8 cellular contexts compared by ENCODE assay signal in the genomic region with DNA sequence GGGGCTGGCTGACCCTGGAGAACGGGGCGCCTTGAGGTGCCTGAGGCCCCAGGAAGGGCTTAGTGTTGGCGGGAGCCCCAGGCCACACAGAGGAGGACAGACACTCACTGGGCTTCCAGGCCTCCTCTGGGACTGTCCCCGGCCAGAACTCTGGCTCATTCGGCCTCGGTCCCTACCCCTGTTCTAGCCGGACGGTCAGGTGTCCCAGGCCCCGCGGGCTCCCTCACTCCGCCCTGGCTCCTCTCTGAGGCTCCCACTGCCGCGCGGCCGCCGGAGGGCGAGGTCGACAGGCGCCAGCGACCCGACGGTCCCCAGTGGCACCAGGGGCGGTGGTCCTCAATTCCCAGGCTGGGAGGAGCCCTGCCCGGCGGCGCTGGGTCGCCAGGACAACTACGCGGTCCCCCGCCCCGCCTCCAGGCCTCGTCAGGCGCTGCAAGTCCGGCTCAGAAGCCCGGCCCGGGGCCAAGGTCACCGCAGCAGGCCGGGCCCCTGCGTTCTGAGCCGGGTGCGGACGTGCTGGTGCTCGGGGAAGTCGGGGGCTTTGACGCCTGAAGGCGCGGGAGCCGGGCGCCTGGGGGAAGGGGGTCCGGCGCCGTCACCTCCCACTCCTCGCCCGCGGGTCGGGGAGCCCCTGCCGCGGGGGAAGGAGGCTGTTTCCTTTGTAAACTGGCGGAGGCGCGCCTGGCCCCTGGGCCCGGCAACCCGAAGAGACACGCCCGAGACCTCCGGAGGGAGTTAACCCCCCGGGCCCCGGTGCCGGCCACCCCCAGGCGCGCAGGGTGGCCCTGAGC. TPM values are rescaled to one million over a fixed set of nuclear protein-coding genes. Genes with fewer than 3 reads are reported as not detected.
DNase-seq lines count a peak whose midpoint lies in the region; ATAC-seq and TF ChIP-seq lines count a peak whose summit lies in the region.

No MANE protein-coding gene starts in this region.

- POLR2A ChIA-PET in activated CD4-positive, alpha-beta T cell treated with anti-CD3 and anti-CD28 coated beads for 36 hours (lab: Charles Lee) = no interaction called here

- no peak overlapping the region for H3K27ac Mint-ChIP-seq in activated CD4-positive, alpha-beta T cell treated with anti-CD3 and anti-CD28 coated beads for 36 hours
- peak overlapping the region in 3 of 6 donors; percentile 85 to 95 (median 87) for H3K27ac Mint-ChIP-seq in naive B cell

- H3K4me1 ChIP-seq in OCI-LY3 (ENCODE audit: low read length) = peaks cover 12% of the 10 kb centered on the region; the same call in 1 of the 2 replicates

- peaks cover 12% of the 10 kb centered on the region for H3K79me2 ChIP-seq in OCI-LY3 (ENCODE audit: low read length)

- H3K27ac ChIP-seq in OCI-LY3 (ENCODE audit: low read length) = no peak overlapping the region

- H3K4me3 ChIP-seq in OCI-LY3 (ENCODE audit: low read length) = peak overlapping the region; percentile 73
- H3K4me3 ChIP-seq in epithelial cell of esophagus (ENCODE audit: low read length) = peak overlapping the region; percentile 30

- no peak overlapping the region for H3K4me3 Mint-ChIP-seq in activated CD4-positive, alpha-beta T cell treated with anti-CD3 and anti-CD28 coated beads for 36 hours
- H3K4me3 Mint-ChIP-seq in naive B cell = peak overlapping the region in 7 of 8 donors; percentile 33 to 86 (median 73)

- peak overlapping the region; percentile 66 for H3K4me2 ChIP-seq in OCI-LY3 (ENCODE audit: low read length)

- 0 out of 2 replicates have a peak, but pooled peaks cover 4% of the 10 kb centered on the region for H4K20me1 ChIP-seq in OCI-LY3 (ENCODE audit: insufficient read depth, low read length)

- no peaks in the 10 kb centered on the region for H3K36me3 Mint-ChIP-seq in activated CD4-positive, alpha-beta T cell treated with anti-CD3 and anti-CD28 coated beads for 36 hours (ENCODE audit: low read depth)
- H3K36me3 Mint-ChIP-seq in naive B cell = no peaks in the 10 kb centered on the region

- CTCF ChIA-PET in activated CD4-positive, alpha-beta T cell treated with anti-CD3 and anti-CD28 coated beads for 36 hours (lab: Charles Lee) = no interaction called here

- no peaks in the 10 kb centered on the region for H3K9me3 ChIP-seq in OCI-LY3 (ENCODE audit: insufficient read depth, low read length)

- no peak for TF ChIP-seq CTCF in OCI-LY3 (IDR thresholded peaks at IDR 0.05; ENCODE audit: low read depth, low read length)
- no peak for TF ChIP-seq CTCF in epithelial cell of esophagus (IDR thresholded peaks at IDR 0.05; ENCODE audit: insufficient read depth, low read depth, low read length, missing control alignments)

- no peaks in the 10 kb centered on the region for H3K36me3 ChIP-seq in OCI-LY3 (replicated peaks; ENCODE audit: low read depth, low read length)

- intact Hi-C loops in activated CD4-positive, alpha-beta T cell treated with anti-CD3 and anti-CD28 coated beads for 36 hours (cut with DNase I, micrococcal nuclease) = loop anchor here (1.0 to 2.0 kb wide), 4 partner anchors 51 to 141 kb away; a partner anchor contains a TSS

- DNase-seq in activated CD4-positive, alpha-beta T cell treated with anti-CD3 and anti-CD28 coated beads for 36 hours = peak; percentile 43
- no peak for DNase-seq in activated CD4-positive, alpha-beta T cell treated with anti-CD3 and anti-CD28 coated beads for 48 hours
- DNase-seq in epithelial cell of esophagus (ENCODE audit: low read depth) = no peak
- no peak for DNase-seq in naive B cell
- DNase-seq in NCI-H2171 (lab: John Stamatoyannopoulos, UW) = no peak
- no peak for DNase-seq in NAMALWA (ENCODE audit: low spot score)
- DNase-seq in NCI-H187 treated with DMSO at 0.1 percent for 48 hours (lab: John Stamatoyannopoulos, UW) = no peak

- H3K27me3 ChIP-seq in OCI-LY3 (ENCODE audit: low read depth, low read length) = no peaks in the 10 kb centered on the region

- H3K4me1 Mint-ChIP-seq in activated CD4-positive, alpha-beta T cell treated with anti-CD3 and anti-CD28 coated beads for 36 hours = peaks cover 13% of the 10 kb centered on the region
- peaks cover 50 to 70% (median 60%) of the 10 kb centered on the region in 3 donors for H3K4me1 Mint-ChIP-seq in naive B cell

- no peaks in the 10 kb centered on the region for H3K9me3 Mint-ChIP-seq in activated CD4-positive, alpha-beta T cell treated with anti-CD3 and anti-CD28 coated beads for 36 hours (ENCODE audit: low read depth)
- H3K9me3 Mint-ChIP-seq in naive B cell = peaks cover 0 to 9% (median 0%) of the 10 kb centered on the region in 7 donors

- no peaks in the 10 kb centered on the region for H3K27me3 Mint-ChIP-seq in activated CD4-positive, alpha-beta T cell treated with anti-CD3 and anti-CD28 coated beads for 36 hours
- H3K27me3 Mint-ChIP-seq in naive B cell = no peaks in the 10 kb centered on the region

- ATAC-seq in activated CD4-positive, alpha-beta T cell treated with anti-CD3 and anti-CD28 coated beads for 36 hours = no peak
- peak; percentile 7 to 42 for ATAC-seq in naive B cell (ENCODE audit: low read depth in 2 of 2)

- no peak overlapping the region for H2AFZ ChIP-seq in OCI-LY3 (ENCODE audit: low read depth, low read length)

- peak overlapping the region; percentile 60 for H3K9ac ChIP-seq in OCI-LY3 (ENCODE audit: low read length)

RNA-seq across cellular contexts. Expression of a gene that starts 1.1 kb away (rescaled TPM):
- 1 to 10 TPM; 2.4 to 2.9 TPM for total RNA-seq in activated CD4-positive, alpha-beta T cell treated with anti-CD3 and anti-CD28 coated beads for 36 hours
- 10 to 100 TPM in 1 of 6 donors, 1 to 10 TPM in 5; 3.3 to 10.3 (median 6.2) TPM for polyA plus RNA-seq in naive B cell (ENCODE audit: low read depth in 6 of 6)
